In genomic region chr2:61988462-61989366, GRCh38 we compare ENCODE assay signal across 19 cellular contexts.
DNase-seq lines count a peak whose midpoint lies in the region; ATAC-seq and TF ChIP-seq lines count a peak whose summit lies in the region.
"Had no signal": no experiment of that assay in that cellular context is flagged by ENCODE, and none has a peak within 500 bp of the region (broad histone marks: within the 10 kb centered on the region; RNA-seq: fewer than 3 reads in every experiment).

No MANE protein-coding gene starts in this region.

- DNase-seq in HFF-Myc (ENCODE audit: extremely low read depth, low read depth) = peak; percentile 27
- peak; percentile 30 for DNase-seq in RKO (ENCODE audit: low spot score)
- peak; percentile 11 for DNase-seq in dermis blood vessel endothelial cell
- peak; percentile 19 for DNase-seq in myocyte (ENCODE audit: low read depth)
- no peak for DNase-seq in sciatic nerve (ENCODE audit: low spot score)
- DNase-seq in KG1 (lab: John Stamatoyannopoulos, UW) = no peak
- DNase-seq in colonic mucosa = no peak
- DNase-seq: activated CD4-positive, alpha-beta T cell treated with anti-CD3 and anti-CD28 coated beads for 4 hours; activated T-cell treated with anti-CD3 and anti-CD28 coated beads for 4 hours; DMS79 treated with DMSO at 0.1 percent for 48 hours; esophagus squamous epithelium; H7; hypothalamus; left cardiac atrium; NCI-H1930; NCI-H526 treated with DMSO at 0.1 percent for 48 hours; RPMI8226 had no signal

- TF ChIP-seq CTCF in HFF-Myc (IDR thresholded peaks at IDR 0.05; ENCODE audit: low read depth, low read length, missing control alignments) (no peak), colonic mucosa (IDR thresholded peaks at IDR 0.05) (no peak)

- H3K36me3 ChIP-seq in colonic mucosa = no peaks in the 10 kb centered on the region
- H3K36me3 ChIP-seq: prostate gland had no signal

- intact Hi-C loops in sciatic nerve (cut with DNase I) (no loop called here), colonic mucosa (cut with DNase I) (no loop called here)

- H3K9me3 ChIP-seq in colonic mucosa = no peaks in the 10 kb centered on the region
- H3K9me3 ChIP-seq: prostate gland had no signal

- H3K4me3 ChIP-seq in HFF-Myc (replicated peaks; ENCODE audit: low read depth, low read length) (no peak overlapping the region), colonic mucosa (no peak overlapping the region)
- H3K4me3 ChIP-seq: esophagus squamous epithelium, prostate gland had no signal

- no peak for ATAC-seq in sciatic nerve
- ATAC-seq in HG02981 (IDR thresholded peaks at IDR 0.05; ENCODE audit: unreplicated experiment) = no peak

- no peaks in the 10 kb centered on the region for H3K4me1 ChIP-seq in colonic mucosa
- H3K4me1 ChIP-seq: prostate gland had no signal

- H3K9ac ChIP-seq in colonic mucosa (ENCODE audit: low read depth in 2 of 2, low read length in 2 of 2) = no peak overlapping the region

- no peak overlapping the region for H3K27ac ChIP-seq in colonic mucosa
- H3K27ac ChIP-seq: esophagus squamous epithelium, prostate gland had no signal

- H3K27me3 ChIP-seq in colonic mucosa = no peaks in the 10 kb centered on the region
- H3K27me3 ChIP-seq: esophagus squamous epithelium had no signal

Comparison
In these comparisons a context has a peak if more than half of its experiments do, and no peak if none do; other contexts are left out.
1. DNase-seq: peak in HFF-Myc (single experiment), RKO (single experiment), dermis blood vessel endothelial cell (single experiment) and myocyte (single experiment); none in sciatic nerve (single experiment), KG1 (single experiment) and colonic mucosa (single experiment).